In genomic region chr16:46789075-46789474, GRCh38 we compare ENCODE assay signal across 1 cellular context.
A peak's percentile ranks its signal among the peaks of the same experiment; 100 is the strongest.
TF ChIP-seq lines count a peak whose summit lies in the region.

No MANE protein-coding gene starts in this region.

TF ChIP-seq in HepG2, 621 proteins besides CTCF, POLR2A, EP300 and RAD21 (continued from another document and continues in another):
- TF ChIP-seq AHDC1 (CRISPR knock-in tag; IDR thresholded peaks at IDR 0.05; ENCODE audit: borderline replicate concordance) (no peak), ZNF326 (CRISPR knock-in tag; IDR thresholded peaks at IDR 0.05; ENCODE audit: borderline replicate concordance) (no peak), AHR (CRISPR knock-in tag; IDR thresholded peaks at IDR 0.05) (no peak), XBP1 (CRISPR knock-in tag; IDR thresholded peaks at IDR 0.05) (no peak), ASH2L (IDR thresholded peaks at IDR 0.05; ENCODE audit: insufficient read length, low read depth, low read length) (peak; percentile 48), ZNF878 (CRISPR knock-in tag; IDR thresholded peaks at IDR 0.05) (no peak), ZSCAN31 (CRISPR knock-in tag; IDR thresholded peaks at IDR 0.05; ENCODE audit: low read depth) (no peak), ZBTB20 (CRISPR knock-in tag; IDR thresholded peaks at IDR 0.05; ENCODE audit: borderline replicate concordance, low read depth) (peak; percentile 24; the same call in 1 of the 2 replicates), REL (CRISPR knock-in tag; conservative IDR thresholded peaks at IDR 0.05) (no peak), SKI (IDR thresholded peaks at IDR 0.05; ENCODE audit: partially characterized antibody) (peak; percentile 93), BCL6 (CRISPR knock-in tag; IDR thresholded peaks at IDR 0.05) (peak; percentile 83), ZKSCAN1 (IDR thresholded peaks at IDR 0.05; ENCODE audit: low read length) (no peak), ZNF567 (CRISPR knock-in tag; IDR thresholded peaks at IDR 0.05; ENCODE audit: borderline replicate concordance) (no peak), SRSF1 (optimal IDR thresholded peaks at IDR 0.05; ENCODE audit: low read depth, low read length) (no peak), KDM5A (IDR thresholded peaks at IDR 0.05; ENCODE audit: borderline replicate concordance, low read length) (no peak), ZNF780A (CRISPR knock-in tag; IDR thresholded peaks at IDR 0.05) (no peak), TEAD2 (CRISPR knock-in tag; IDR thresholded peaks at IDR 0.05) (no peak), HNRNPUL1 (IDR thresholded peaks at IDR 0.05; ENCODE audit: low read depth, low read length) (no peak), KMT2B (CRISPR knock-in tag; IDR thresholded peaks at IDR 0.05) (no peak), BCL3 (CRISPR knock-in tag; IDR thresholded peaks at IDR 0.05) (no peak), TCF7 (IDR thresholded peaks at IDR 0.05; ENCODE audit: low read depth) (peak; percentile 70), RFX1 (IDR thresholded peaks at IDR 0.05) (no peak), TCF7L2 (IDR thresholded peaks at IDR 0.05; ENCODE audit: low read depth, low read length) (no peak; the same call in 1 of the 2 replicates), AGO1 (IDR thresholded peaks at IDR 0.05; ENCODE audit: low read depth, low read length, poor library complexity, severe bottlenecking) (no peak), ZZZ3 (CRISPR knock-in tag; IDR thresholded peaks at IDR 0.05; ENCODE audit: borderline replicate concordance) (no peak), IKZF4 (CRISPR knock-in tag; IDR thresholded peaks at IDR 0.05; ENCODE audit: borderline replicate concordance, low read depth, not compliant biosample characterization) (no peak), TBX3 (IDR thresholded peaks at IDR 0.05; ENCODE audit: borderline replicate concordance) (peak; percentile 76; the same call in 1 of the 2 replicates), ZFAT (CRISPR knock-in tag; conservative IDR thresholded peaks at IDR 0.05) (no peak), SKIL (CRISPR knock-in tag; IDR thresholded peaks at IDR 0.05; ENCODE audit: borderline replicate concordance) (peak; percentile 39; the same call in 1 of the 2 replicates), ZNF614 (CRISPR knock-in tag; IDR thresholded peaks at IDR 0.05; ENCODE audit: borderline replicate concordance) (no peak), SSRP1 (CRISPR knock-in tag; IDR thresholded peaks at IDR 0.05) (no peak), NONO (IDR thresholded peaks at IDR 0.05) (no peak), NONO (CRISPR knock-in tag; conservative IDR thresholded peaks at IDR 0.05) (no peak), NR2F6 (IDR thresholded peaks at IDR 0.05) (peak; percentile 61), NR2F6 (CRISPR knock-in tag; IDR thresholded peaks at IDR 0.05) (peak; percentile 52), FOXA3 (CRISPR knock-in tag; IDR thresholded peaks at IDR 0.05) (peak; percentile 72), NR2F2 (IDR thresholded peaks at IDR 0.05; ENCODE audit: borderline replicate concordance, low read depth) (peak; percentile 63; the same call in 1 of the 2 replicates), CREB1 (IDR thresholded peaks at IDR 0.05) (no peak), CREB1 (CRISPR knock-in tag; IDR thresholded peaks at IDR 0.05) (0 out of 2 replicates have a peak, but pooled peaks have one; percentile 5), MBNL3 (CRISPR knock-in tag; conservative IDR thresholded peaks at IDR 0.05) (no peak), FOXA1 (IDR thresholded peaks at IDR 0.05) (peak; percentile 77; the same call in 1 of the 2 replicates), FOXA1 (CRISPR knock-in tag; IDR thresholded peaks at IDR 0.05) (peak; percentile 56), HMG20A (CRISPR knock-in tag; IDR thresholded peaks at IDR 0.05; ENCODE audit: borderline replicate concordance) (peak; percentile 68; the same call in 1 of the 2 replicates), HOXA3 (CRISPR knock-in tag; IDR thresholded peaks at IDR 0.05) (no peak), MZF1 (CRISPR knock-in tag; IDR thresholded peaks at IDR 0.05; ENCODE audit: borderline replicate concordance) (no peak), ZNF761 (CRISPR knock-in tag; conservative IDR thresholded peaks at IDR 0.05) (no peak)
- TF ChIP-seq, protein P1, sequence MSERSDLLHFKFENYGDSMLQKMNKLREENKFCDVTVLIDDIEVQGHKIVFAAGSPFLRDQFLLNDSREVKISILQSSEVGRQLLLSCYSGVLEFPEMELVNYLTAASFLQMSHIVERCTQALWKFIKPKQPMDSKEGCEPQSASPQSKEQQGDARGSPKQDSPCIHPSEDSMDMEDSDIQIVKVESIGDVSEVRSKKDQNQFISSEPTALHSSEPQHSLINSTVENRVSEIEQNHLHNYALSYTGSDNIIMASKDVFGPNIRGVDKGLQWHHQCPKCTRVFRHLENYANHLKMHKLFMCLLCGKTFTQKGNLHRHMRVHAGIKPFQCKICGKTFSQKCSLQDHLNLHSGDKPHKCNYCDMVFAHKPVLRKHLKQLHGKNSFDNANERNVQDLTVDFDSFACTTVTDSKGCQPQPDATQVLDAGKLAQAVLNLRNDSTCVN (CRISPR knock-in tag; IDR thresholded peaks at IDR 0.05; ENCODE audit: borderline replicate concordance) = no peak
- TF ChIP-seq, protein P2, sequence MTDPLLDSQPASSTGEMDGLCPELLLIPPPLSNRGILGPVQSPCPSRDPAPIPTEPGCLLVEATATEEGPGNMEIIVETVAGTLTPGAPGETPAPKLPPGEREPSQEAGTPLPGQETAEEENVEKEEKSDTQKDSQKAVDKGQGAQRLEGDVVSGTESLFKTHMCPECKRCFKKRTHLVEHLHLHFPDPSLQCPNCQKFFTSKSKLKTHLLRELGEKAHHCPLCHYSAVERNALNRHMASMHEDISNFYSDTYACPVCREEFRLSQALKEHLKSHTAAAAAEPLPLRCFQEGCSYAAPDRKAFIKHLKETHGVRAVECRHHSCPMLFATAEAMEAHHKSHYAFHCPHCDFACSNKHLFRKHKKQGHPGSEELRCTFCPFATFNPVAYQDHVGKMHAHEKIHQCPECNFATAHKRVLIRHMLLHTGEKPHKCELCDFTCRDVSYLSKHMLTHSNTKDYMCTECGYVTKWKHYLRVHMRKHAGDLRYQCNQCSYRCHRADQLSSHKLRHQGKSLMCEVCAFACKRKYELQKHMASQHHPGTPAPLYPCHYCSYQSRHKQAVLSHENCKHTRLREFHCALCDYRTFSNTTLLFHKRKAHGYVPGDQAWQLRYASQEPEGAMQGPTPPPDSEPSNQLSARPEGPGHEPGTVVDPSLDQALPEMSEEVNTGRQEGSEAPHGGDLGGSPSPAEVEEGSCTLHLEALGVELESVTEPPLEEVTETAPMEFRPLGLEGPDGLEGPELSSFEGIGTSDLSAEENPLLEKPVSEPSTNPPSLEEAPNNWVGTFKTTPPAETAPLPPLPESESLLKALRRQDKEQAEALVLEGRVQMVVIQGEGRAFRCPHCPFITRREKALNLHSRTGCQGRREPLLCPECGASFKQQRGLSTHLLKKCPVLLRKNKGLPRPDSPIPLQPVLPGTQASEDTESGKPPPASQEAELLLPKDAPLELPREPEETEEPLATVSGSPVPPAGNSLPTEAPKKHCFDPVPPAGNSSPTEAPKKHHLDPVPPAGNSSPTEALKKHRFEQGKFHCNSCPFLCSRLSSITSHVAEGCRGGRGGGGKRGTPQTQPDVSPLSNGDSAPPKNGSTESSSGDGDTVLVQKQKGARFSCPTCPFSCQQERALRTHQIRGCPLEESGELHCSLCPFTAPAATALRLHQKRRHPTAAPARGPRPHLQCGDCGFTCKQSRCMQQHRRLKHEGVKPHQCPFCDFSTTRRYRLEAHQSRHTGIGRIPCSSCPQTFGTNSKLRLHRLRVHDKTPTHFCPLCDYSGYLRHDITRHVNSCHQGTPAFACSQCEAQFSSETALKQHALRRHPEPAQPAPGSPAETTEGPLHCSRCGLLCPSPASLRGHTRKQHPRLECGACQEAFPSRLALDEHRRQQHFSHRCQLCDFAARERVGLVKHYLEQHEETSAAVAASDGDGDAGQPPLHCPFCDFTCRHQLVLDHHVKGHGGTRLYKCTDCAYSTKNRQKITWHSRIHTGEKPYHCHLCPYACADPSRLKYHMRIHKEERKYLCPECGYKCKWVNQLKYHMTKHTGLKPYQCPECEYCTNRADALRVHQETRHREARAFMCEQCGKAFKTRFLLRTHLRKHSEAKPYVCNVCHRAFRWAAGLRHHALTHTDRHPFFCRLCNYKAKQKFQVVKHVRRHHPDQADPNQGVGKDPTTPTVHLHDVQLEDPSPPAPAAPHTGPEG (CRISPR knock-in tag; IDR thresholded peaks at IDR 0.05) = no peak
- TF ChIP-seq, protein P3, sequence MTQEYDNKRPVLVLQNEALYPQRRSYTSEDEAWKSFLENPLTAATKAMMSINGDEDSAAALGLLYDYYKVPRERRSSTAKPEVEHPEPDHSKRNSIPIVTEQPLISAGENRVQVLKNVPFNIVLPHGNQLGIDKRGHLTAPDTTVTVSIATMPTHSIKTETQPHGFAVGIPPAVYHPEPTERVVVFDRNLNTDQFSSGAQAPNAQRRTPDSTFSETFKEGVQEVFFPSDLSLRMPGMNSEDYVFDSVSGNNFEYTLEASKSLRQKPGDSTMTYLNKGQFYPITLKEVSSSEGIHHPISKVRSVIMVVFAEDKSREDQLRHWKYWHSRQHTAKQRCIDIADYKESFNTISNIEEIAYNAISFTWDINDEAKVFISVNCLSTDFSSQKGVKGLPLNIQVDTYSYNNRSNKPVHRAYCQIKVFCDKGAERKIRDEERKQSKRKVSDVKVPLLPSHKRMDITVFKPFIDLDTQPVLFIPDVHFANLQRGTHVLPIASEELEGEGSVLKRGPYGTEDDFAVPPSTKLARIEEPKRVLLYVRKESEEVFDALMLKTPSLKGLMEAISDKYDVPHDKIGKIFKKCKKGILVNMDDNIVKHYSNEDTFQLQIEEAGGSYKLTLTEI (CRISPR knock-in tag; conservative IDR thresholded peaks at IDR 0.05) = no peak
- TF ChIP-seq, protein P4, sequence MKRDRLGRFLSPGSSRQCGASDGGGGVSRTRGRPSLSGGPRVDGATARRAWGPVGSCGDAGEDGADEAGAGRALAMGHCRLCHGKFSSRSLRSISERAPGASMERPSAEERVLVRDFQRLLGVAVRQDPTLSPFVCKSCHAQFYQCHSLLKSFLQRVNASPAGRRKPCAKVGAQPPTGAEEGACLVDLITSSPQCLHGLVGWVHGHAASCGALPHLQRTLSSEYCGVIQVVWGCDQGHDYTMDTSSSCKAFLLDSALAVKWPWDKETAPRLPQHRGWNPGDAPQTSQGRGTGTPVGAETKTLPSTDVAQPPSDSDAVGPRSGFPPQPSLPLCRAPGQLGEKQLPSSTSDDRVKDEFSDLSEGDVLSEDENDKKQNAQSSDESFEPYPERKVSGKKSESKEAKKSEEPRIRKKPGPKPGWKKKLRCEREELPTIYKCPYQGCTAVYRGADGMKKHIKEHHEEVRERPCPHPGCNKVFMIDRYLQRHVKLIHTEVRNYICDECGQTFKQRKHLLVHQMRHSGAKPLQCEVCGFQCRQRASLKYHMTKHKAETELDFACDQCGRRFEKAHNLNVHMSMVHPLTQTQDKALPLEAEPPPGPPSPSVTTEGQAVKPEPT (CRISPR knock-in tag; IDR thresholded peaks at IDR 0.05; ENCODE audit: low read depth) = no peak
